1 cellular context compared by ENCODE assay signal in the genomic region with DNA sequence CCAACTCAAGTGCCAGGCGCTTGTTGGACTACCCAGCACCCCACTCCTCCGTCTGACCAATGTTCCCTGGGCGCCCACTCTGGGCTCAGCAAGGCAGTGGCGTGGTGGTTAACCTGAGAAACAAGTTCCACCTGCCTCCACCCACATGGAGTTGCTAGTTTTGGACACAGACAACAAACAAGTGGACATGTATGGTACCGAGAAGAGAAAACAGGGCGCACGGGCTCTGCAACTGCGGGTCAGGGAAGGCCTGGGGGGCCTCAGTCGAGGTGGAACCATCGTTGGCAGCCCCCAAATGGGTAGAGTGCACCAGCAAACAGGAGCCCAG.
TF ChIP-seq lines count a peak whose summit lies in the region.

No MANE protein-coding gene starts in this region.

TF ChIP-seq in SK-N-SH, 30 proteins besides CTCF, POLR2A, EP300 and RAD21 (continued from another document):
- TF ChIP-seq ZBTB33 (IDR thresholded peaks at IDR 0.05; ENCODE audit: borderline replicate concordance, low read depth) = no peak
- TF ChIP-seq POLR2AphosphoS5 (IDR thresholded peaks at IDR 0.05; ENCODE audit: low read depth, low read length) = no peak
- TF ChIP-seq NRF1 (IDR thresholded peaks at IDR 0.05; ENCODE audit: low read depth, low read length) = no peak
- no peak for TF ChIP-seq JUND (IDR thresholded peaks at IDR 0.05)
- TF ChIP-seq, protein P1, sequence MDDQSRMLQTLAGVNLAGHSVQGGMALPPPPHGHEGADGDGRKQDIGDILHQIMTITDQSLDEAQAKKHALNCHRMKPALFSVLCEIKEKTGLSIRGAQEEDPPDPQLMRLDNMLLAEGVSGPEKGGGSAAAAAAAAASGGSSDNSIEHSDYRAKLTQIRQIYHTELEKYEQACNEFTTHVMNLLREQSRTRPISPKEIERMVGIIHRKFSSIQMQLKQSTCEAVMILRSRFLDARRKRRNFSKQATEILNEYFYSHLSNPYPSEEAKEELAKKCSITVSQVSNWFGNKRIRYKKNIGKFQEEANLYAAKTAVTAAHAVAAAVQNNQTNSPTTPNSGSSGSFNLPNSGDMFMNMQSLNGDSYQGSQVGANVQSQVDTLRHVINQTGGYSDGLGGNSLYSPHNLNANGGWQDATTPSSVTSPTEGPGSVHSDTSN (IDR thresholded peaks at IDR 0.05) = no peak
- no peak for TF ChIP-seq USF1 (IDR thresholded peaks at IDR 0.05; ENCODE audit: borderline replicate concordance, low read depth)
- no peak for TF ChIP-seq IRF3 (IDR thresholded peaks at IDR 0.05; ENCODE audit: low read depth, low read length)
- TF ChIP-seq MXI1 (IDR thresholded peaks at IDR 0.05; ENCODE audit: low read depth, low read length) = no peak
- TF ChIP-seq TEAD4 (IDR thresholded peaks at IDR 0.05; ENCODE audit: borderline replicate concordance, insufficient read depth) = no peak
- TF ChIP-seq TAF1 (IDR thresholded peaks at IDR 0.05; ENCODE audit: borderline replicate concordance, low read depth, low read length) = no peak
- no peak for TF ChIP-seq GATA2 (CRISPR knock-in tag; IDR thresholded peaks at IDR 0.05)
- no peak for TF ChIP-seq SMC3 (IDR thresholded peaks at IDR 0.05; ENCODE audit: low read depth, low read length)
- TF ChIP-seq RXRA (IDR thresholded peaks at IDR 0.05; ENCODE audit: borderline replicate concordance, low read depth) = no peak
- no peak for TF ChIP-seq RFX5 (IDR thresholded peaks at IDR 0.05; ENCODE audit: low read length)
- TF ChIP-seq FOXM1 (IDR thresholded peaks at IDR 0.05; ENCODE audit: low read depth) = no peak
- TF ChIP-seq ELF1 (IDR thresholded peaks at IDR 0.05) = no peak
- no peak for TF ChIP-seq YY1 (IDR thresholded peaks at IDR 0.05; ENCODE audit: low read depth)
- TF ChIP-seq NFIC (IDR thresholded peaks at IDR 0.05; ENCODE audit: borderline replicate concordance) = no peak
